In the genomic region with DNA sequence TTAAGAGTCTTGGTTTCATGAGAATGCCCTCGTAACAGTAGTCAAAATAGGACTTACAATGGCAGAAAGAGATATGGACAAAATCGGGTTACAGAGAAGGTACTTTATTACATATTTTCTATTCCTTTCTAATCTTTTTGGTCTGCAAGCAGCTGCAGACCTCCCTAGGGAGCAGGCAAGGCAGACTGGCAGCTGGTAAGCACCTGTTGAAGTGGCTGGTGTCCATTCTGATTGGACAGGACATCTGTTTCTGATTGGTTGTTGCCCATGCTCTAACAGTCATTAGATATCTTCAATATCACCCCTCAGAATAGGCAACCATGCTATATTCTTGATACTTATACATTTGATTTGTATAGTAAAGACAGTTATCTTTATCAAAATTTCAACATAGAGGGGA, we compare ENCODE assay signal across 25 cellular contexts.
A peak's percentile ranks its signal among the peaks of the same experiment; 100 is the strongest.
DNase-seq lines count a peak whose midpoint lies in the region; ATAC-seq and TF ChIP-seq lines count a peak whose summit lies in the region.
"Had no signal": no experiment of that assay in that cellular context is flagged by ENCODE, and none has a peak within 500 bp of the region (broad histone marks: within the 10 kb centered on the region; RNA-seq: fewer than 3 reads in every experiment).

No MANE protein-coding gene starts in this region.

- H3K27ac ChIP-seq in brain microvascular endothelial cell: no peak overlapping the region
- H3K27ac ChIP-seq: breast epithelium, HL-60, neutrophil, psoas muscle, testis, uterus had no signal

- H3K4me3 ChIP-seq in choroid plexus epithelial cell (ENCODE audit: low read depth, low read length): no peak overlapping the region
- H3K4me3 ChIP-seq in brain microvascular endothelial cell (ENCODE audit: low read depth, low read length): no peak overlapping the region
- H3K4me3 ChIP-seq: breast epithelium, psoas muscle, testis, uterus had no signal

- ATAC-seq in GM19397 (IDR thresholded peaks at IDR 0.05; ENCODE audit: unreplicated experiment) (peak; percentile 74), GM18870 (IDR thresholded peaks at IDR 0.05; ENCODE audit: unreplicated experiment) (no peak)
- ATAC-seq: activated CD4-positive, CD25-positive, alpha-beta regulatory T cell treated with anti-CD3 and anti-CD28 coated beads, Interleukin-2, amount 50 U/mL, for 24 hours; psoas muscle; stimulated activated naive CD8-positive, alpha-beta T cell treated with anti-CD3 and anti-CD28 coated beads, Interleukin-15, Interleukin-2, amounts not matched to agents 100 U/mL and 50 U/mL, for 24 hours had no signal

- no peaks in the 10 kb centered on the region for H3K27me3 ChIP-seq in brain microvascular endothelial cell (replicated peaks)
- H3K27me3 ChIP-seq: breast epithelium, neutrophil, testis, uterus had no signal

- DNase-seq in DMS53 (lab: John Stamatoyannopoulos, UW) (peak; percentile 36), DMS53 treated with DMSO at 0.1 percent for 48 hours (lab: John Stamatoyannopoulos, UW; ENCODE audit: unreplicated experiment) (no peak), NCI-H2171 (lab: John Stamatoyannopoulos, UW) (peak; percentile 59), choroid plexus epithelial cell (ENCODE audit: low read depth) (peak; percentile 4), brain microvascular endothelial cell (no peak), COLO668 (lab: John Stamatoyannopoulos, UW; ENCODE audit: unreplicated experiment) (no peak)
- DNase-seq: activated CD4-positive, alpha-beta T cell treated with anti-CD3 and anti-CD28 coated beads, Interleukin-2, amount 50 U/mL, for 48 hours; activated naive CD4-positive, alpha-beta T cell treated with Interleukin-2 at 50 U/mL for 16 hours; CD4-positive, alpha-beta memory T cell; effector CD4-positive, alpha-beta T cell; Karpas-422; naive B cell; NCI-H2081; NCI-H510A treated with DMSO at 0.1 percent for 48 hours; psoas muscle; RPMI8226; stimulated activated naive CD8-positive, alpha-beta T cell treated with anti-CD3 and anti-CD28 coated beads, Interleukin-15, Interleukin-2, amounts not matched to agents 100 U/mL and 50 U/mL, for 24 hours; testis; uterus had no signal

- H3K36me3 ChIP-seq in brain microvascular endothelial cell (replicated peaks): no peaks in the 10 kb centered on the region
- H3K36me3 ChIP-seq: breast epithelium, neutrophil, uterus had no signal

- TF ChIP-seq CTCF in choroid plexus epithelial cell (conservative IDR thresholded peaks at IDR 0.05; ENCODE audit: low read depth, low read length) (no peak), brain microvascular endothelial cell (IDR thresholded peaks at IDR 0.05; ENCODE audit: low read depth, low read length, missing control alignments) (no peak)

- in situ Hi-C loops in brain microvascular endothelial cell (cut with HindIII; ENCODE audit: low pct_ligation_motif_present, low sequenced_read_pairs): no loop called here

Comparison
In these comparisons a context has a peak if more than half of its experiments do, and no peak if none do; other contexts are left out.
1. DNase-seq: peak in DMS53 (single experiment), NCI-H2171 (single experiment) and choroid plexus epithelial cell (single experiment); none in DMS53 treated with DMSO at 0.1 percent for 48 hours (single experiment), brain microvascular endothelial cell (single experiment) and COLO668 (single experiment).